ENCODE assay signal across 12 cellular contexts in the genomic region with DNA sequence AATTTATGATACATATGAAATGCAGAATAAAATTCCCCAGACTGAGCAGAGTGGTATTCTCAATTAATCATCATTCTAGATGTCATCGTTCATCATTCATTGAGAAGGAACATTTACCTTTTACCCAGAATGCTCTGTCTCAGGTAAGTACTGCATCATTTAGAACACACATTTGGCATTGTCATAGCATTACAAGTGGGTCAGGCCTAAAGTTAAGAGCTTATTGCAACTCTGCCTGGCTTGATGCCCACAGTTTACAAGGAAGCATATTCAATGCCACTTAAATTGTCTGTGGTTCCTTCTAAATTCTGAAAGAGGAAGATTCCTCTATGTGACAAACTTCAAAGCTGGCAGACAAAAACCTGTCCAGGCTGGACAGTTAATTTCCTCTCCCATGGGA.
DNase-seq lines count a peak whose midpoint lies in the region; ATAC-seq and TF ChIP-seq lines count a peak whose summit lies in the region.
"Had no signal": no experiment of that assay in that cellular context is flagged by ENCODE, and none has a peak within 500 bp of the region (broad histone marks: within the 10 kb centered on the region; RNA-seq: fewer than 3 reads in every experiment).

No MANE protein-coding gene starts in this region.

- no peaks in the 10 kb centered on the region for H3K9me3 ChIP-seq in OCI-LY1 (ENCODE audit: low read length)

- H3K79me2 ChIP-seq in OCI-LY1 (ENCODE audit: insufficient read depth, low read length) = peaks cover 43% of the 10 kb centered on the region

- H4K20me1 ChIP-seq in OCI-LY1 (ENCODE audit: insufficient read depth, low read length) = no peaks in the 10 kb centered on the region

- intact Hi-C loops in left colon (cut with DNase I, micrococcal nuclease) = no loop called here

- ATAC-seq in left colon (peak; percentile 68), GM19395 (IDR thresholded peaks at IDR 0.05; ENCODE audit: unreplicated experiment) (no peak)

- H3F3A ChIP-seq in OCI-LY1 (ENCODE audit: insufficient read depth, low read length) = no peaks in the 10 kb centered on the region

- H3K4me2 ChIP-seq in OCI-LY1 (ENCODE audit: low read length) = no peak overlapping the region

- DNase-seq in DMS 273 (lab: John Stamatoyannopoulos, UW; ENCODE audit: unreplicated experiment) = peak; percentile 4
- DNase-seq in DMS 273 treated with DMSO at 0.1 percent for 48 hours (lab: John Stamatoyannopoulos, UW) = no peak
- peak; percentile 43 for DNase-seq in AG10803 (ENCODE audit: low read depth)
- DNase-seq in left colon = peak in 1 of 2 donors; percentile 34
- no peak for DNase-seq in T1000 (lab: John Stamatoyannopoulos, UW)
- no peak for DNase-seq in H4 (ENCODE audit: low spot score)
- DNase-seq: activated gamma-delta T cell; effector CD4-positive, alpha-beta T cell; glutamatergic neuron had no signal

- TF ChIP-seq CTCF in AG10803 (conservative IDR thresholded peaks at IDR 0.05; ENCODE audit: low read length) (no peak), OCI-LY1 (IDR thresholded peaks at IDR 0.05; ENCODE audit: low read length) (no peak)

- no peaks in the 10 kb centered on the region for H3K27me3 ChIP-seq in OCI-LY1 (ENCODE audit: insufficient read depth, low read length)

- H3K27ac ChIP-seq in OCI-LY1 (ENCODE audit: low read depth, low read length, poor library complexity, severe bottlenecking) = peak overlapping the region; percentile 36
- H3K27ac ChIP-seq: 22Rv1 had no signal

- H3K4me3 ChIP-seq in AG10803 (ENCODE audit: low read length) (no peak overlapping the region), OCI-LY1 (ENCODE audit: low read depth, low read length, poor library complexity, severe bottlenecking) (no peak overlapping the region)

- H3K9ac ChIP-seq in OCI-LY1 (ENCODE audit: low read length) = no peak overlapping the region

- H3K9me2 ChIP-seq in OCI-LY1 (ENCODE audit: low read depth, low read length) = no peaks in the 10 kb centered on the region

- no peak overlapping the region for H2AFZ ChIP-seq in OCI-LY1 (ENCODE audit: low read length)

- peaks cover 53% of the 10 kb centered on the region for H3K36me3 ChIP-seq in OCI-LY1 (ENCODE audit: insufficient read depth, low read length)

- peaks cover 58% of the 10 kb centered on the region for H3K4me1 ChIP-seq in OCI-LY1 (ENCODE audit: insufficient read depth, low read length, severe bottlenecking)

Comparison
In these comparisons a context has a peak if more than half of its experiments do, and no peak if none do; other contexts are left out.
1. DNase-seq: peak in DMS 273 (single experiment) and AG10803 (single experiment); none in DMS 273 treated with DMSO at 0.1 percent for 48 hours (single experiment), T1000 (single experiment) and H4 (single experiment).